ENCODE assay signal across 12 cellular contexts in genomic region chrX:24020280-24020876, GRCh38. TPM values are rescaled to one million over a fixed set of nuclear protein-coding genes. Genes with fewer than 3 reads are reported as not detected.
DNase-seq lines count a peak whose midpoint lies in the region; ATAC-seq, FAIRE-seq and TF ChIP-seq lines count a peak whose summit lies in the region.
"Had no signal": no experiment of that assay in that cellular context is flagged by ENCODE, and none has a peak within 500 bp of the region (broad histone marks: within the 10 kb centered on the region; RNA-seq: fewer than 3 reads in every experiment).

No MANE protein-coding gene starts in this region.

- H2AFZ ChIP-seq in fibroblast of lung (ENCODE audit: low read length), result no peak overlapping the region

- no peaks in the 10 kb centered on the region for H3K9me2 ChIP-seq in DOHH2 (replicated peaks; ENCODE audit: control insufficient read depth, low read length)

- FAIRE-seq in A549 (lab: Jason Lieb, UNC), result peak; percentile 72
- FAIRE-seq: kidney had no signal

- H3K27me3 ChIP-seq in DOHH2 (ENCODE audit: control insufficient read depth, low read length) (no peaks in the 10 kb centered on the region), fibroblast of lung (ENCODE audit: control insufficient read depth, insufficient read depth, low read length) (no peaks in the 10 kb centered on the region), endodermal cell (ENCODE audit: control insufficient read depth, insufficient read depth, low read length, poor library complexity, severe bottlenecking) (no peaks in the 10 kb centered on the region)

- POLR2A ChIA-PET in A549 (lab: Yijun Ruan, JAX), result interaction anchor here (0.6 to 1.5 kb wide), 2 partner anchors 33 to 146 kb away, joined by 5 read pairs; no protein-coding TSS in a partner anchor
- POLR2A ChIA-PET in activated CD8-positive, alpha-beta T cell treated with anti-CD3 and anti-CD28 coated beads for 36 hours (lab: Charles Lee), result interaction anchor here (0.8 to 1.8 kb wide), 3 partner anchors 12 to 112 kb away, joined by 4 to 6 read pairs (median 4); partner anchors contain the start of genes APOO, CXorf58 and EIF2S3

- no peak for TF ChIP-seq POLR2A in A549 (IDR thresholded peaks at IDR 0.05; ENCODE audit: low read length)

- peaks cover 33% of the 10 kb centered on the region for H3K4me1 ChIP-seq in A549
- peaks cover 32% of the 10 kb centered on the region for H3K4me1 ChIP-seq in DOHH2 (ENCODE audit: control insufficient read depth, low read length)
- no peaks in the 10 kb centered on the region for H3K4me1 ChIP-seq in fibroblast of lung (ENCODE audit: control insufficient read depth, extremely low read depth, insufficient read depth, low read length)
- no peaks in the 10 kb centered on the region for H3K4me1 ChIP-seq in endodermal cell (ENCODE audit: control insufficient read depth, insufficient read depth, low read length)
- H3K4me1 ChIP-seq: right atrium auricular region had no signal

- H3K27me3 Mint-ChIP-seq in activated CD8-positive, alpha-beta T cell treated with anti-CD3 and anti-CD28 coated beads for 36 hours, result no peaks in the 10 kb centered on the region
- H3K27me3 Mint-ChIP-seq in endodermal cell (ENCODE audit: insufficient read depth), result no peaks in the 10 kb centered on the region

- intact Hi-C loops in activated CD8-positive, alpha-beta T cell treated with anti-CD3 and anti-CD28 coated beads for 36 hours (cut with micrococcal nuclease), result loop anchor here (5.0 to 10.0 kb wide), 2 partner anchors 68 to 116 kb away; partner anchors contain the start of genes APOO and CXorf58

- H3K27ac ChIP-seq in A549 (no peak overlapping the region), DOHH2 (ENCODE audit: low read depth, low read length) (no peak overlapping the region), fibroblast of lung (ENCODE audit: insufficient read depth, low read length) (no peak overlapping the region), endodermal cell (ENCODE audit: low read depth, low read length) (no peak overlapping the region)
- H3K27ac ChIP-seq: right atrium auricular region had no signal

- TF ChIP-seq CTCF in A549 (IDR thresholded peaks at IDR 0.05) (no peak), DOHH2 (IDR thresholded peaks at IDR 0.05; ENCODE audit: low read depth, low read length, poor library complexity, severe bottlenecking) (no peak), fibroblast of lung (conservative IDR thresholded peaks at IDR 0.05 in 1 of 2, IDR thresholded peaks at IDR 0.05 in 1 of 2; ENCODE audit: low read depth in 1 of 2, low read length in 2 of 2) (no peak), endodermal cell (conservative IDR thresholded peaks at IDR 0.05) (no peak)
- no peak for TF ChIP-seq CTCF in activated CD8-positive, alpha-beta T cell treated with anti-CD3 and anti-CD28 coated beads for 36 hours (IDR thresholded peaks at IDR 0.05)

- no peak for TF ChIP-seq RAD21 in A549 (conservative IDR thresholded peaks at IDR 0.05 in 1 of 2, IDR thresholded peaks at IDR 0.05 in 1 of 2)

- H3K4me3 ChIP-seq in A549, result no peak overlapping the region
- H3K4me3 ChIP-seq in DOHH2 (ENCODE audit: low read length), result 0 out of 2 replicates have a peak overlapping the region, but pooled peaks have one; percentile 37
- no peak overlapping the region for H3K4me3 ChIP-seq in fibroblast of lung (replicated peaks in 1 of 4; ENCODE audit: control extremely low read depth in 1 of 4, insufficient read depth in 1 of 4, low read depth in 3 of 4, low read length in 4 of 4)
- H3K4me3 ChIP-seq in endodermal cell (ENCODE audit: low read length), result no peak overlapping the region
- H3K4me3 ChIP-seq: right atrium auricular region had no signal

- peaks cover 33% of the 10 kb centered on the region for H3K4me1 Mint-ChIP-seq in activated CD8-positive, alpha-beta T cell treated with anti-CD3 and anti-CD28 coated beads for 36 hours (ENCODE audit: low read depth)
- H3K4me1 Mint-ChIP-seq in endodermal cell, result no peaks in the 10 kb centered on the region

- H3K36me3 ChIP-seq in DOHH2 (ENCODE audit: control insufficient read depth, low read length) (peaks cover 56% of the 10 kb centered on the region), fibroblast of lung (ENCODE audit: control insufficient read depth, insufficient read depth, low read length) (peaks cover 1% of the 10 kb centered on the region), endodermal cell (ENCODE audit: control insufficient read depth, insufficient read depth, low read length) (no peaks in the 10 kb centered on the region)
- H3K36me3 ChIP-seq: right atrium auricular region had no signal

- peak overlapping the region; percentile 43; the same call in 2 of the 3 replicates for H3K4me2 ChIP-seq in A549
- peak overlapping the region; percentile 49 for H3K4me2 ChIP-seq in DOHH2 (ENCODE audit: low read length)
- no peak overlapping the region for H3K4me2 ChIP-seq in fibroblast of lung (ENCODE audit: extremely low read depth, insufficient read depth, low read length)

- peak overlapping the region; percentile 49 for H3K4me3 Mint-ChIP-seq in activated CD8-positive, alpha-beta T cell treated with anti-CD3 and anti-CD28 coated beads for 36 hours
- H3K4me3 Mint-ChIP-seq in endodermal cell, result no peak overlapping the region

- no peaks in the 10 kb centered on the region for H3K9me3 ChIP-seq in A549
- no peaks in the 10 kb centered on the region for H3K9me3 ChIP-seq in DOHH2 (ENCODE audit: control insufficient read depth, insufficient read depth, low read length)
- H3K9me3 ChIP-seq in fibroblast of lung (ENCODE audit: control insufficient read depth, insufficient read depth, low read depth, low read length), result no peaks in the 10 kb centered on the region
- no peaks in the 10 kb centered on the region for H3K9me3 ChIP-seq in endodermal cell (ENCODE audit: control insufficient read depth, low read length)

- H3K9ac ChIP-seq in fibroblast of lung (ENCODE audit: insufficient read depth, low read length), result no peak overlapping the region
- no peak overlapping the region for H3K9ac ChIP-seq in endodermal cell (ENCODE audit: extremely low read depth, low read length, poor library complexity, severe bottlenecking)

- H3F3A ChIP-seq in DOHH2 (ENCODE audit: control insufficient read depth, insufficient read depth), result no peaks in the 10 kb centered on the region

- peaks cover 21% of the 10 kb centered on the region for H3K36me3 Mint-ChIP-seq in activated CD8-positive, alpha-beta T cell treated with anti-CD3 and anti-CD28 coated beads for 36 hours (ENCODE audit: low read depth)
- H3K36me3 Mint-ChIP-seq in endodermal cell (ENCODE audit: low read depth), result peaks cover 17% of the 10 kb centered on the region

- H4K20me1 ChIP-seq in DOHH2 (ENCODE audit: control insufficient read depth, insufficient read depth, low read depth, low read length), result no peaks in the 10 kb centered on the region
- H4K20me1 ChIP-seq in fibroblast of lung (ENCODE audit: control insufficient read depth, extremely low read depth, insufficient read depth, low read length), result no peaks in the 10 kb centered on the region

- peak overlapping the region; percentile 55 for H3K27ac Mint-ChIP-seq in activated CD8-positive, alpha-beta T cell treated with anti-CD3 and anti-CD28 coated beads for 36 hours
- no peak overlapping the region for H3K27ac Mint-ChIP-seq in endodermal cell

- DNase-seq in A549 (ENCODE audit: low read depth in 1 of 2, low spot score in 1 of 2) (no peak), fibroblast of lung (ENCODE audit: low read depth in 2 of 2) (peak; percentile 9 to 29), NCI-H2196 treated with DMSO at 0.1 percent for 48 hours (lab: John Stamatoyannopoulos, UW; ENCODE audit: unreplicated experiment) (no peak), endodermal cell (no peak), AML-193 (lab: John Stamatoyannopoulos, UW) (no peak)
- DNase-seq in activated CD8-positive, alpha-beta T cell treated with anti-CD3 and anti-CD28 coated beads for 36 hours, result no peak
- DNase-seq: C1 segment of cervical spinal cord, kidney had no signal

- TF ChIP-seq EP300 in A549 (IDR thresholded peaks at IDR 0.05), result no peak

- H3K79me2 ChIP-seq in DOHH2 (ENCODE audit: control insufficient read depth, low read length), result peaks cover 93% of the 10 kb centered on the region
- peaks cover 31% of the 10 kb centered on the region for H3K79me2 ChIP-seq in fibroblast of lung (ENCODE audit: control insufficient read depth, insufficient read depth, low read length)

- WGBS in A549 (ENCODE audit: missing lambda C conversion rate), result 90% methylated on average over 3 of the region's 3 CpGs
- 86% methylated on average over 1 of the region's 3 CpGs; no CpG with 5 or more reads in 1 of the 2 experiments for WGBS in endodermal cell (ENCODE audit: insufficient coverage in 1 of 2, insufficient read length in 1 of 2), 2 experiments

- no peaks in the 10 kb centered on the region for H3K9me3 Mint-ChIP-seq in activated CD8-positive, alpha-beta T cell treated with anti-CD3 and anti-CD28 coated beads for 36 hours
- no peaks in the 10 kb centered on the region for H3K9me3 Mint-ChIP-seq in endodermal cell

- ATAC-seq in A549, result no peak
- no peak for ATAC-seq in activated CD8-positive, alpha-beta T cell treated with anti-CD3 and anti-CD28 coated beads for 36 hours
- no peak for ATAC-seq in HG03159 (IDR thresholded peaks at IDR 0.05; ENCODE audit: unreplicated experiment)
- ATAC-seq: HCT116 had no signal

- CTCF ChIA-PET in A549 (lab: Yijun Ruan, JAX), result interaction anchor here (0.7 kb wide), 1 partner anchor 185 kb away, joined by 3 read pairs; no protein-coding TSS in a partner anchor
- CTCF ChIA-PET in activated CD8-positive, alpha-beta T cell treated with anti-CD3 and anti-CD28 coated beads for 36 hours (lab: Charles Lee), result interaction anchor here (0.8 to 1.7 kb wide), 2 partner anchors 8 to 33 kb away, joined by 3 to 5 read pairs; no protein-coding TSS in a partner anchor

RNA-seq across cellular contexts. Expression of gene KLHL15, which starts 6.6 kb away (rescaled TPM):
- polyA plus RNA-seq in A549 (2011; rRNA removed) (11.2 and 15.0 TPM in 2 replicates), A549 (2017; fragmentation: RNase III; extraction: RNeasy Plus Mini Kit Qiagen cat#74134 plus additional on column Dnase treatment) (6.1 to 6.4 TPM (median 6.2 TPM) in 3 replicates), fibroblast of lung (3.7 and 4.0 TPM in 2 replicates)
- 3.8 and 4.8 TPM in 2 replicates for polyA plus RNA-seq in A549 (2012; cell fraction: cytosol; rRNA removed)
- 2.8 and 5.1 TPM in 2 replicates for polyA plus RNA-seq in A549 (2012; cell fraction: nucleus; rRNA removed)
- polyA minus RNA-seq in A549 (2011; rRNA and poly(A)+ RNA removed), result 12.5 and 13.4 TPM in 2 replicates
- 10 to 100 TPM; 13.1 to 14.0 TPM for total RNA-seq in activated CD8-positive, alpha-beta T cell treated with anti-CD3 and anti-CD28 coated beads for 36 hours
- total RNA-seq in fibroblast of lung (5.6 and 6.2 TPM in 2 replicates), endodermal cell (10 to 100 TPM; 11.4 to 15.5 TPM)
- 2.2 TPM in 2 replicates for polyA plus RNA-seq in fibroblast of lung (2012)
- 1.6 and 2.2 TPM in 2 replicates for polyA minus RNA-seq in fibroblast of lung (ENCODE audit: low replicate concordance)
- 7.8 TPM for polyA plus RNA-seq in endodermal cell (2013, experiment 1 of 2)
- 7.5 TPM for polyA plus RNA-seq in endodermal cell (2013, experiment 2 of 2)

RNA-seq across cellular contexts. Expression of gene EIF2S3, which starts 34.4 kb away (rescaled TPM):
- 214 and 219 TPM in 2 replicates for polyA plus RNA-seq in A549 (2011; rRNA removed)
- 72.4 and 82.5 TPM in 2 replicates for polyA plus RNA-seq in A549 (2012; cell fraction: cytosol; rRNA removed)
- 65.4 and 108 TPM in 2 replicates for polyA plus RNA-seq in A549 (2012; cell fraction: nucleus; rRNA removed)
- 259 to 300 TPM (median 270 TPM) in 3 replicates for polyA plus RNA-seq in A549 (2017; fragmentation: RNase III; extraction: RNeasy Plus Mini Kit Qiagen cat#74134 plus additional on column Dnase treatment)
- 298 and 320 TPM in 2 replicates for polyA minus RNA-seq in A549 (2011; rRNA and poly(A)+ RNA removed)
- 100 to 1,000 TPM; 350 to 366 TPM for total RNA-seq in activated CD8-positive, alpha-beta T cell treated with anti-CD3 and anti-CD28 coated beads for 36 hours
- total RNA-seq in fibroblast of lung, result 275 and 345 TPM in 2 replicates
- polyA plus RNA-seq in fibroblast of lung, result 81.2 and 89.2 TPM in 2 replicates
- polyA plus RNA-seq in fibroblast of lung (2012), result 107 and 108 TPM in 2 replicates
- 42.6 and 60.1 TPM in 2 replicates for polyA minus RNA-seq in fibroblast of lung (ENCODE audit: low replicate concordance)
- total RNA-seq in endodermal cell, result 100 to 1,000 TPM; 209 to 458 TPM
- 122 TPM for polyA plus RNA-seq in endodermal cell (2013, experiment 1 of 2)
- polyA plus RNA-seq in endodermal cell (2013, experiment 2 of 2), result 108 TPM

Comparison
In these comparisons a context has a peak if more than half of its experiments do, and no peak if none do; other contexts are left out.
1. DNase-seq: peak in fibroblast of lung (2 of 2); none in A549 (0 of 2), activated CD8-positive, alpha-beta T cell treated with anti-CD3 and anti-CD28 coated beads for 36 hours (single experiment), NCI-H2196 treated with DMSO at 0.1 percent for 48 hours (single experiment), endodermal cell (single experiment) and AML-193 (0 of 2).